In the genomic region with DNA sequence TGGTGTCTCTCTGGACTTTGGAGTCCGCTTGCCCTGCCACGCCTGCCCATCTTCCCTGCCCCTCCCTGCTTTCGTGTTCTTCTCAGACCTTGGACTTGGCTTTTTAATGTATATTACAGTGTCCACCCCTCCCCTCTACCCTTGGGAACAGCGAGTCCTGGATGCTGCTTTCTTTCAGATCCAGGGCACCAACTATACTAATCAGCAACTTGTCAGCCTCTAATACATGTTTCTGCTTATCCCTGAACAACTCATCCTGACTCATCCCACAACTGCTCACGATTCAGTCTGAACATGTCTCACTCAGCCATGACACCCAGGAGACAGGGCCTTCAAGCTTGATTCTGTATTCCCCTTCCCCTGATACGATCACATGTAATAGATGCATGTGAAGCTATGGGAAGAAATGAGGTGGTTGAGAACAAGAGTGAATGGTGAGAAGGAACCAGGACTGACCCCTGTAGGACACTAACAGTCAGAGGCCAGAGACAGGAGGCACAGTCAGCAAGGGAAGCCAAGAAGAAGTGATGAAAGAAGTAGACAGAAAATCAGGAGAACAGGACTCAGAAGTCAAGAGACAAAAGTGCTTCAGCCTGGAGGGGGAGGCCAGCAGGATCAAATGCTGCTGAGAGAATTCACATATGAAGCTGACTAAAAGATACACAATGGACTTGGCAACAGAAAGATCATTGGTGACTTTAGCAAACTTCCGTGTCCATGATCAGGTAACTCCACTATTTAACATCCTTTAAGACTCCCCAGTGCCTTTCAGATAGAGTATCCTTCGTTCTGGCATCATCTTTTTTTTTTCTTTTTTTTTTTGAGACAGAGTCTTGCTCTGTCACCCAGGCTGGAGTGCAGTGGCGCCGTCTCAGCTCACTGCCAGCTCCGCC, we compare ENCODE assay signal across 9 cellular contexts. TPM values are rescaled to one million over a fixed set of nuclear protein-coding genes. Genes with fewer than 3 reads are reported as not detected.
DNase-seq lines count a peak whose midpoint lies in the region; ATAC-seq and TF ChIP-seq lines count a peak whose summit lies in the region.
"Had no signal": no experiment of that assay in that cellular context is flagged by ENCODE, and none has a peak within 500 bp of the region (broad histone marks: within the 10 kb centered on the region; RNA-seq: fewer than 3 reads in every experiment).

No MANE protein-coding gene starts in this region.

- H3K4me1 Mint-ChIP-seq in stimulated activated naive B cell treated with anti-CD40 and anti-IgM and Interleukin-4, amounts not matched to agents 10 μg/mL and 1 μg/mL and 100 μg/mL, for 72 hours = peaks cover 9 to 10% of the 10 kb centered on the region in 2 donors
- H3K4me1 Mint-ChIP-seq: neural crest cell had no signal

- H3K36me3 Mint-ChIP-seq in stimulated activated naive B cell treated with anti-CD40 and anti-IgM and Interleukin-4, amounts not matched to agents 10 μg/mL and 1 μg/mL and 100 μg/mL, for 72 hours = no peaks in the 10 kb centered on the region

- H3K27ac Mint-ChIP-seq in stimulated activated naive B cell treated with anti-CD40 and anti-IgM and Interleukin-4, amounts not matched to agents 10 μg/mL and 1 μg/mL and 100 μg/mL, for 72 hours = no peak overlapping the region

- DNase-seq in BJ (ENCODE audit: low read depth) (peak; percentile 18), HCEC 1CT (peak; percentile 85), SW 1271 (lab: John Stamatoyannopoulos, UW) (peak; percentile 5 to 23), iris pigment epithelial cell (ENCODE audit: low read depth) (peak; percentile 93), H7 (no peak), posterior cingulate gyrus (no peak)
- no peak for DNase-seq in activated CD4-positive, CD25-positive, alpha-beta regulatory T cell treated with anti-CD3 and anti-CD28 coated beads, Interleukin-2, amount 50 U/mL, for 72 hours
- DNase-seq in stimulated activated naive B cell treated with anti-CD40 and anti-IgM and Interleukin-4, amounts not matched to agents 10 μg/mL and 1 μg/mL and 100 μg/mL, for 72 hours = no peak

- H3K9me3 Mint-ChIP-seq in stimulated activated naive B cell treated with anti-CD40 and anti-IgM and Interleukin-4, amounts not matched to agents 10 μg/mL and 1 μg/mL and 100 μg/mL, for 72 hours = no peaks in the 10 kb centered on the region
- H3K9me3 Mint-ChIP-seq: neural crest cell had no signal

- CTCF ChIA-PET in BJ (lab: Yijun Ruan, JAX) = interaction anchor here (0.6 to 3.5 kb wide), 11 partner anchors 9 to 258 kb away, joined by 3 to 16 read pairs (median 4); partner anchors contain the start of gene LEO1

- no peak for TF ChIP-seq CTCF in BJ (IDR thresholded peaks at IDR 0.05; ENCODE audit: insufficient read depth, low read depth, low read length)

- intact Hi-C loops in posterior cingulate gyrus (cut with DNase I) = loop anchor here (5.0 kb wide), 1 partner anchor 95 kb away; no protein-coding TSS in a partner anchor

- H3K27me3 ChIP-seq in BJ (ENCODE audit: control insufficient read depth, insufficient read depth, low read length) (no peaks in the 10 kb centered on the region), H7 (ENCODE audit: control insufficient read depth, insufficient read depth, low read length) (no peaks in the 10 kb centered on the region)

- no peaks in the 10 kb centered on the region for H3K36me3 ChIP-seq in BJ (ENCODE audit: control insufficient read depth, insufficient read depth, low read length)
- no peaks in the 10 kb centered on the region for H3K36me3 ChIP-seq in H7 (replicated peaks; ENCODE audit: control insufficient read depth, insufficient read depth, low read length)

- no peak for ATAC-seq in stimulated activated naive B cell treated with anti-CD40 and anti-IgM and Interleukin-4, amounts not matched to agents 10 μg/mL and 1 μg/mL and 100 μg/mL, for 72 hours (replicated peaks)

- H3K27me3 Mint-ChIP-seq in stimulated activated naive B cell treated with anti-CD40 and anti-IgM and Interleukin-4, amounts not matched to agents 10 μg/mL and 1 μg/mL and 100 μg/mL, for 72 hours = peaks cover 3 to 8% of the 10 kb centered on the region in 2 donors

- H3K4me3 Mint-ChIP-seq in stimulated activated naive B cell treated with anti-CD40 and anti-IgM and Interleukin-4, amounts not matched to agents 10 μg/mL and 1 μg/mL and 100 μg/mL, for 72 hours = no peak overlapping the region
- H3K4me3 Mint-ChIP-seq: neural crest cell had no signal

- H3K4me3 ChIP-seq in BJ (ENCODE audit: low read depth, low read length) (no peak overlapping the region), H7 (ENCODE audit: insufficient read depth, low read depth, low read length) (no peak overlapping the region)

- POLR2A ChIA-PET in BJ (lab: Charles Lee) = no interaction called here

RNA-seq across cellular contexts. Expression of gene BCL2L10, which starts 35.4 kb away (rescaled TPM):
- polyA plus RNA-seq in BJ (2011; rRNA removed) = 0.16 and 0.18 TPM in 2 replicates
- polyA minus RNA-seq in BJ (2011; rRNA and poly(A)+ RNA removed) = not detected in 2 replicates
- not detected in 2 replicates for total RNA-seq in H7 (2014; rRNA removed; shearing (Covaris generic))
- total RNA-seq: neural crest cell had no signal

RNA-seq across cellular contexts. Expression of gene MAPK6, which starts 58.1 kb away (rescaled TPM):
- 21.2 and 44.8 TPM in 2 replicates for polyA plus RNA-seq in BJ (2011; rRNA removed)
- polyA minus RNA-seq in BJ (2011; rRNA and poly(A)+ RNA removed) = 25.4 and 26.3 TPM in 2 replicates
- total RNA-seq in H7 (2014; rRNA removed; shearing (Covaris generic)) = 77.0 and 83.7 TPM in 2 replicates

Comparison
In these comparisons a context has a peak if more than half of its experiments do, and no peak if none do; other contexts are left out.
1. DNase-seq: peak in BJ (single experiment), HCEC 1CT (single experiment), SW 1271 (2 of 2) and iris pigment epithelial cell (single experiment); none in H7 (single experiment), activated CD4-positive, CD25-positive, alpha-beta regulatory T cell treated with anti-CD3 and anti-CD28 coated beads, Interleukin-2, amount 50 U/mL, for 72 hours (single experiment), stimulated activated naive B cell treated with anti-CD40 and anti-IgM and Interleukin-4, amounts not matched to agents 10 μg/mL and 1 μg/mL and 100 μg/mL, for 72 hours (single experiment) and posterior cingulate gyrus (0 of 10).